Comparison of ENCODE assay signal across 9 cellular contexts in the genomic region with DNA sequence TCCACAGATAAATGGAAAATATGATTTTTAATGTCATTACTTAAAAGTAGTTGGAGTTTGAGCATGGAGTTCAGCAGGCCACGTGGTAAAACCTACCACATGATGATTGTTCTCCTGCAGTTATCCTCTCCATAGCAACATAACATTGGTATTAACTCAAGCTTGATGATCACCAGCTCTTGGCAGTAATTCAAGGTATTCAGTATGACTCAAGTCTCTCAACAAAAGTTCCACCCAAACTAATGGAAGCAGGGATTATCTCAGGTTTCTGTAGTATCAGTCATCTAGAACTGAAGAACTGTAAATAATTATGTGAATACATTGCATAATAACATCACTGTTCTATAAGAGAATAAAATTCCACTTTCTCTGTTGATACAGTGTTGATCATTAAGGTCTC. TPM values are rescaled to one million over a fixed set of nuclear protein-coding genes. Genes with fewer than 3 reads are reported as not detected.
A peak's percentile ranks its signal among the peaks of the same experiment; 100 is the strongest.
DNase-seq lines count a peak whose midpoint lies in the region; ATAC-seq and TF ChIP-seq lines count a peak whose summit lies in the region.
"Had no signal": no experiment of that assay in that cellular context is flagged by ENCODE, and none has a peak within 500 bp of the region (broad histone marks: within the 10 kb centered on the region; RNA-seq: fewer than 3 reads in every experiment).

No MANE protein-coding gene starts in this region.

- no peaks in the 10 kb centered on the region for H3K36me3 Mint-ChIP-seq in activated T-helper 17 cell treated with anti-CD3 and anti-CD28 coated beads, Interleukin-2, amount 50 U/mL, for 72 hours (ENCODE audit: low read depth)

- no peak for TF ChIP-seq CTCF in epithelial cell of proximal tubule (conservative IDR thresholded peaks at IDR 0.05; ENCODE audit: low read depth, low read length)
- TF ChIP-seq CTCF in osteoblast (IDR thresholded peaks at IDR 0.05; ENCODE audit: extremely low read depth, low read depth, low read length): no peak

- no peak overlapping the region for H3K27ac Mint-ChIP-seq in activated T-helper 17 cell treated with anti-CD3 and anti-CD28 coated beads, Interleukin-2, amount 50 U/mL, for 72 hours

- DNase-seq in DMS153 (lab: John Stamatoyannopoulos, UW) (peak; percentile 85), NCI-H1694 treated with DMSO at 0.1 percent for 48 hours (lab: John Stamatoyannopoulos, UW) (peak; percentile 11), epithelial cell of proximal tubule (ENCODE audit: low read depth) (peak; percentile 100), osteoblast (ENCODE audit: insufficient read length, low spot score, missing footprints) (peak; percentile 82), substantia nigra (lab: John Stamatoyannopoulos, UW) (no peak)
- DNase-seq in stimulated activated naive CD4-positive, alpha-beta T cell treated with Interleukin-2 at 50 U/mL for 16 hours (lab: John Stamatoyannopoulos, UW): no peak
- DNase-seq: NCI-H2029 had no signal

- peaks cover 4% of the 10 kb centered on the region for H3K4me1 ChIP-seq in osteoblast (ENCODE audit: insufficient read depth, low read length)

- H3K27me3 ChIP-seq in osteoblast (ENCODE audit: insufficient read depth, low read length): no peaks in the 10 kb centered on the region

- no peaks in the 10 kb centered on the region for H3K9me3 ChIP-seq in osteoblast (ENCODE audit: low read depth, low read length)

- no peak for ATAC-seq in GM21526 (IDR thresholded peaks at IDR 0.05; ENCODE audit: low FRiP score, unreplicated experiment)
- no peak for ATAC-seq in activated T-helper 17 cell treated with anti-CD3 and anti-CD28 coated beads, Interleukin-2, amount 50 U/mL, for 72 hours (replicated peaks)

- no peaks in the 10 kb centered on the region for H3K36me3 ChIP-seq in osteoblast (ENCODE audit: insufficient read depth, low read length)

- H4K20me1 ChIP-seq in osteoblast (ENCODE audit: insufficient read depth, low read length): no peaks in the 10 kb centered on the region

- H2AFZ ChIP-seq in osteoblast (ENCODE audit: low read length): peak overlapping the region; percentile 17

- H3K27me3 Mint-ChIP-seq in activated T-helper 17 cell treated with anti-CD3 and anti-CD28 coated beads, Interleukin-2, amount 50 U/mL, for 72 hours: no peaks in the 10 kb centered on the region

- H3K27ac ChIP-seq in osteoblast (ENCODE audit: low read depth, low read length): peak overlapping the region; percentile 76
- no peak overlapping the region for H3K27ac ChIP-seq in substantia nigra (ENCODE audit: low read depth, low read length, poor library complexity, severe bottlenecking)

- H3K4me2 ChIP-seq in osteoblast (ENCODE audit: insufficient read depth, low read length): no peak overlapping the region

- no peaks in the 10 kb centered on the region for H3K79me2 ChIP-seq in osteoblast (ENCODE audit: insufficient read depth, low read length)

- no peaks in the 10 kb centered on the region for H3K9me3 Mint-ChIP-seq in activated T-helper 17 cell treated with anti-CD3 and anti-CD28 coated beads, Interleukin-2, amount 50 U/mL, for 72 hours

- no peak overlapping the region for H3K4me3 Mint-ChIP-seq in activated T-helper 17 cell treated with anti-CD3 and anti-CD28 coated beads, Interleukin-2, amount 50 U/mL, for 72 hours

- no peak overlapping the region for H3K4me3 ChIP-seq in epithelial cell of proximal tubule (ENCODE audit: low read depth, low read length)
- no peak overlapping the region for H3K4me3 ChIP-seq in osteoblast (ENCODE audit: insufficient read depth, low read length)

- H3K4me1 Mint-ChIP-seq in activated T-helper 17 cell treated with anti-CD3 and anti-CD28 coated beads, Interleukin-2, amount 50 U/mL, for 72 hours: no peaks in the 10 kb centered on the region

RNA-seq across cellular contexts. Expression of a gene that starts 22.9 kb away (rescaled TPM):
- not detected in 2 replicates for total RNA-seq in epithelial cell of proximal tubule
- total RNA-seq in osteoblast: not detected in 2 replicates
- not detected for total RNA-seq in activated T-helper 17 cell treated with anti-CD3 and anti-CD28 coated beads, Interleukin-2, amount 50 U/mL, for 72 hours

Comparison
In these comparisons a context has a peak if more than half of its experiments do, and no peak if none do; other contexts are left out.
1. DNase-seq: peak in DMS153 (single experiment), NCI-H1694 treated with DMSO at 0.1 percent for 48 hours (single experiment), epithelial cell of proximal tubule (single experiment) and osteoblast (single experiment); none in stimulated activated naive CD4-positive, alpha-beta T cell treated with Interleukin-2 at 50 U/mL for 16 hours (single experiment) and substantia nigra (0 of 49).